ENCODE assay signal across 13 cellular contexts in the genomic region with DNA sequence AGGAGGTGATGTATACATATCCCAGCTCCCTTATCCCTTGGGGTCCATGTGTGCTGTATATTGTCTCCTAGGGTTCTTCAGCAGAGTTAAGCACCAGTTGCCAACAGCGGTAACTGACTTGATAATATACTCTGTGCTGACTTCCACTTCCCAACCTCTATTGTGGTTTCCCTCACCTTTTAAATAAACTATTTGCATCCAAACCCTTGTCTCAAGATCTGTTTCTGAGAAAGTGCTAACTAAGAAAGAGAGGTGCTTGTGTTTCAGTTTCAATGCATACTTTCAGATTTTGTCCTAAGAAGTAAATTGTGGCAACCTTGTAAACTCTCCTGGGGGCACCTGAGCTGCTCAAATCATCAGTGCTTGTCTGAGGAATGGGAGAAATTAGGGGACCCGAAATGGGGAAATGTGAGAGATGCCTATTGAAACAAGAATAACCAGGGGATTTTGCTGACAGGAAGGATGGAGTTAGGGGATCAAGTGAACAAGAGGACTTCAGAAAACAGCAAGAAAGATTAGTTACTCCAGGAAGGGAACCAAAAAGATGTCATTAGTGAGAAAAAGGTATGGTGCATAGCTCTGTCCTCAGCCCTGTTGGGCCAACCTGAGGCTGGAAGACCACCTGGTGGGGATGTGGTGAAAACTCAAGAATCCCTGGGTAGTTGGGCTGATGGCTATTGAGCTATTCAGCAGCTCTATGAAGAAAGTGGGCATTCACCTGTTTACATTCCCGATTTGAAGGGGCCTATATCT. TPM values are rescaled to one million over a fixed set of nuclear protein-coding genes. Genes with fewer than 3 reads are reported as not detected.
DNase-seq lines count a peak whose midpoint lies in the region; ATAC-seq lines count a peak whose summit lies in the region.
"Had no signal": no experiment of that assay in that cellular context is flagged by ENCODE, and none has a peak within 500 bp of the region (broad histone marks: within the 10 kb centered on the region; RNA-seq: fewer than 3 reads in every experiment).

No MANE protein-coding gene starts in this region.

- no peak overlapping the region for H2AFZ ChIP-seq in trophoblast cell (ENCODE audit: insufficient read depth, low read length, poor library complexity)

- H3K4me2 ChIP-seq in trophoblast cell (ENCODE audit: low read length), result no peak overlapping the region

- no peaks in the 10 kb centered on the region for H3K9me3 ChIP-seq in trophoblast cell (ENCODE audit: insufficient read depth, low read depth, low read length)

- no peak overlapping the region for H4K8ac ChIP-seq in trophoblast cell (ENCODE audit: low read depth, low read length)

- intact Hi-C loops in left colon (cut with DNase I, micrococcal nuclease), result no loop called here

- no peaks in the 10 kb centered on the region for H3K27me3 ChIP-seq in trophoblast cell (ENCODE audit: insufficient read depth, low read length)

- no peak overlapping the region for H4K91ac ChIP-seq in trophoblast cell (ENCODE audit: low read depth, low read length)

- DNase-seq in RPMI8226, result peak; percentile 13
- no peak for DNase-seq in left colon
- DNase-seq in EL, result no peak
- DNase-seq in trophoblast cell, result no peak
- no peak for DNase-seq in HT-29 (ENCODE audit: low spot score)
- DNase-seq: activated effector memory CD4-positive, alpha-beta T cell treated with Interleukin-2 at 50 U/mL for 16 hours; CD4-positive, alpha-beta memory T cell; IMR-90; naive thymus-derived CD8-positive, alpha-beta T cell had no signal

- no peak overlapping the region for H2AK5ac ChIP-seq in trophoblast cell (ENCODE audit: low read length)

- H3K79me1 ChIP-seq in trophoblast cell (ENCODE audit: low read length), result no peaks in the 10 kb centered on the region

- no peaks in the 10 kb centered on the region for H3K4me1 ChIP-seq in trophoblast cell (ENCODE audit: control insufficient read depth in 1 of 2, insufficient read depth in 2 of 2, low read length in 2 of 2)

- no peak overlapping the region for H2BK12ac ChIP-seq in trophoblast cell (ENCODE audit: low read length)

- no peaks in the 10 kb centered on the region for H3K79me2 ChIP-seq in trophoblast cell (ENCODE audit: control insufficient read depth, insufficient read depth, low read length, poor library complexity)

- H2BK120ac ChIP-seq in trophoblast cell (ENCODE audit: insufficient read depth, low read length, poor library complexity), result no peak overlapping the region

- H3K36me3 ChIP-seq in trophoblast cell (ENCODE audit: control insufficient read depth in 1 of 2, insufficient read depth in 2 of 2, low read length in 2 of 2), result no peaks in the 10 kb centered on the region

- WGBS in trophoblast cell (ENCODE audit: extremely low coverage, insufficient coverage, insufficient read length), result no CpG with 5 or more reads among the region's 3 CpGs

- H3K23ac ChIP-seq in trophoblast cell (ENCODE audit: low read length), result no peak overlapping the region

- no peak overlapping the region for H3K4ac ChIP-seq in trophoblast cell (ENCODE audit: low read depth, low read length)

- H3K14ac ChIP-seq in trophoblast cell (ENCODE audit: low read length), result no peak overlapping the region

- H4K12ac ChIP-seq in trophoblast cell (ENCODE audit: low read depth, low read length), result no peak overlapping the region

- ATAC-seq in GM18868 (IDR thresholded peaks at IDR 0.05; ENCODE audit: unreplicated experiment) (peak; percentile 95), GM21447 (IDR thresholded peaks at IDR 0.05; ENCODE audit: unreplicated experiment) (peak; percentile 97), HG03045 (IDR thresholded peaks at IDR 0.05; ENCODE audit: unreplicated experiment) (peak; percentile 98), left colon (no peak)
- ATAC-seq: naive thymus-derived CD8-positive, alpha-beta T cell; Right ventricle myocardium inferior had no signal

- H3K4me3 ChIP-seq in trophoblast cell (ENCODE audit: low read depth, low read length), result no peak overlapping the region

- H2BK5ac ChIP-seq in trophoblast cell (ENCODE audit: low read depth, low read length, poor library complexity), result no peak overlapping the region

- no peak overlapping the region for H3K27ac ChIP-seq in trophoblast cell (ENCODE audit: low read depth, low read length)

- H3K18ac ChIP-seq in trophoblast cell (ENCODE audit: low read length), result no peak overlapping the region

- H3K9ac ChIP-seq in trophoblast cell (ENCODE audit: low read length), result no peak overlapping the region

RNA-seq across cellular contexts. Expression of gene MRPL3, which starts 50.9 kb away (rescaled TPM):
- total RNA-seq in left colon, result 10 to 100 TPM; 52.4 to 65.4 TPM
- polyA plus RNA-seq in trophoblast cell (2013), result 67.9 and 73.6 TPM in 2 replicates
- 259 and 260 TPM in 2 replicates for total RNA-seq in HT-29 (2014; rRNA removed; shearing (Covaris generic))
